ENCODE assay signal across 3 cellular contexts in genomic region chrX:47332729-47333128, GRCh38. TPM values are rescaled to one million over a fixed set of nuclear protein-coding genes. Genes with fewer than 3 reads are reported as not detected.
"Had no signal": no experiment of that assay in that cellular context is flagged by ENCODE, and none has a peak within 500 bp of the region (broad histone marks: within the 10 kb centered on the region; RNA-seq: fewer than 3 reads in every experiment).

No MANE protein-coding gene starts in this region.

RNA-seq across cellular contexts. Expression of gene ZNF157, which starts 37.6 kb away (rescaled TPM):
- total RNA-seq: LHCN-M2, MCF 10A, NCI-H460 had no signal
